In genomic region chr9:98251554-98251953, GRCh38 we compare ENCODE assay signal across 14 cellular contexts. TPM values are rescaled to one million over a fixed set of nuclear protein-coding genes. Genes with fewer than 3 reads are reported as not detected.
A peak's percentile ranks its signal among the peaks of the same experiment; 100 is the strongest.
DNase-seq lines count a peak whose midpoint lies in the region; ATAC-seq, FAIRE-seq and TF ChIP-seq lines count a peak whose summit lies in the region.
"Had no signal": no experiment of that assay in that cellular context is flagged by ENCODE, and none has a peak within 500 bp of the region (broad histone marks: within the 10 kb centered on the region; RNA-seq: fewer than 3 reads in every experiment).

No MANE protein-coding gene starts in this region.

- no peaks in the 10 kb centered on the region for H3K9me3 ChIP-seq in K562 (replicated peaks; ENCODE audit: control insufficient read depth, insufficient read depth, low read depth, low read length)
- H3K9me3 ChIP-seq in gastrocnemius medialis = no peaks in the 10 kb centered on the region
- H3K9me3 ChIP-seq: BLaER1 had no signal

- H3K36me3 ChIP-seq in K562 (ENCODE audit: control insufficient read depth, insufficient read depth, low read length) (peaks cover 22% of the 10 kb centered on the region; the same call in 2 of the 3 replicates), gastrocnemius medialis (no peaks in the 10 kb centered on the region)
- H3K36me3 ChIP-seq: BLaER1 had no signal

- no peak for TF ChIP-seq POLR2A in K562 (conservative IDR thresholded peaks at IDR 0.05)
- no peak for TF ChIP-seq POLR2A in gastrocnemius medialis (IDR thresholded peaks at IDR 0.05)

- TF ChIP-seq RAD21 in K562 (CRISPR knock-in tag; conservative IDR thresholded peaks at IDR 0.05 in 1 of 2, IDR thresholded peaks at IDR 0.05 in 1 of 2) = no peak

- CTCF ChIA-PET in K562 (lab: Yijun Ruan, JAX; ENCODE audit: low intra/inter-chr PET ratio) = no interaction called here

- H3K4me3 ChIP-seq in K562 = no peak overlapping the region
- H3K4me3 ChIP-seq in gastrocnemius medialis = no peak overlapping the region
- H3K4me3 ChIP-seq: BLaER1 had no signal

- H3K27me3 ChIP-seq in K562 (ENCODE audit: control insufficient read depth in 2 of 2, insufficient read depth in 2 of 2, low read length in 2 of 2) = no peaks in the 10 kb centered on the region
- H3K27me3 ChIP-seq in gastrocnemius medialis = no peaks in the 10 kb centered on the region
- H3K27me3 ChIP-seq: BLaER1 had no signal

- no peak overlapping the region for H2AFZ ChIP-seq in K562 (ENCODE audit: low read depth, low read length)

- no peak for TF ChIP-seq CTCF in K562 (IDR thresholded peaks at IDR 0.05 in 2 of 3, conservative IDR thresholded peaks at IDR 0.05 in 1 of 3; ENCODE audit: insufficient read depth in 2 of 3, low read depth in 1 of 3, low read length in 3 of 3)
- TF ChIP-seq CTCF in gastrocnemius medialis (IDR thresholded peaks at IDR 0.05 in 4 of 5, conservative IDR thresholded peaks at IDR 0.05 in 1 of 5) = no peak

- in situ Hi-C loops in K562 (cut with MboI) (loop anchor here (25.0 kb wide), 1 partner anchor 339 kb away; the partner anchor contains the start of gene TRMO), gastrocnemius medialis (cut with MboI; ENCODE audit: low sequenced_read_pairs in 4 of 4) (loop anchor here (10.0 to 25.0 kb wide), 4 partner anchors 189 to 547 kb away; partner anchors contain the start of genes TRMO (in 2 of the 4) and NANS (in 1 of the 4))

- H3K9ac ChIP-seq in K562 (ENCODE audit: insufficient read depth in 1 of 2, low read depth in 2 of 2, low read length in 2 of 2) = peak overlapping the region in 1 of 2 experiments; percentile 60; a peak in 1 of 4 replicates
- H3K9ac ChIP-seq: BLaER1 had no signal

- BruUV-seq in K562 (replicated peaks; lab: Mats Ljungman, UMichigan) = no TSS peak

- H3K4me1 ChIP-seq in K562 (replicated peaks in 1 of 2; ENCODE audit: control insufficient read depth in 2 of 2, insufficient read depth in 2 of 2, low read length in 2 of 2) = peaks cover 50 to 59% of the 10 kb centered on the region in 2 experiments
- H3K4me1 ChIP-seq in gastrocnemius medialis = peaks cover 12 to 14% of the 10 kb centered on the region in 2 donors

- peaks cover 19% of the 10 kb centered on the region for H3K79me2 ChIP-seq in K562 (ENCODE audit: control insufficient read depth, insufficient read depth, low read length)

- H3K4me2 ChIP-seq in K562 (ENCODE audit: insufficient read depth, low read length) = no peak overlapping the region
- H3K4me2 ChIP-seq: BLaER1 had no signal

- H3K9me1 ChIP-seq in K562 (ENCODE audit: control insufficient read depth, insufficient read depth, low read length) = no peaks in the 10 kb centered on the region

- H3K27ac ChIP-seq in K562 (ENCODE audit: extremely low read depth, low read depth, low read length) (no peak overlapping the region), gastrocnemius medialis (no peak overlapping the region)
- H3K27ac ChIP-seq: BLaER1 had no signal

- TF ChIP-seq EP300 in K562 (IDR thresholded peaks at IDR 0.05; ENCODE audit: low read length) = no peak

- no peak for FAIRE-seq in K562 (lab: Jason Lieb, UNC)
- FAIRE-seq: GM19239 had no signal

- peak; percentile 70 for DNase-seq in AG08395 (ENCODE audit: low spot score)
- peak; percentile 93 for DNase-seq in HT1080 (ENCODE audit: low read depth)
- DNase-seq in K562 (ENCODE audit: extremely low read depth in 1 of 4, low spot score in 3 of 4) = no peak
- peak; percentile 60 for DNase-seq in kidney glomerular epithelial cell (lab: John Stamatoyannopoulos, UW)
- no peak for DNase-seq in occipital lobe (lab: John Stamatoyannopoulos, UW)
- DNase-seq in activated T-cell treated with anti-CD3 and anti-CD28 coated beads, Interleukin-2, amount 50 U/mL, for 1 hour = no peak
- DNase-seq in gastrocnemius medialis = no peak
- DNase-seq: activated naive CD4-positive, alpha-beta T cell treated with anti-CD3 and anti-CD28 coated beads for 36 hours; effector memory CD8-positive, alpha-beta T cell; left colon; NCI-H2107 had no signal

- no peak for ATAC-seq in K562
- ATAC-seq in GM18907 (IDR thresholded peaks at IDR 0.05; ENCODE audit: unreplicated experiment) = no peak
- ATAC-seq in gastrocnemius medialis = no peak
- ATAC-seq: effector memory CD8-positive, alpha-beta T cell; left colon had no signal

- intact Hi-C loops in K562 (cut with micrococcal nuclease) = no loop called here
- intact Hi-C loops in gastrocnemius medialis (cut with DNase I; ENCODE audit: low total_unique reads) = no loop called here

- POLR2A ChIA-PET in K562 (lab: Yijun Ruan, JAX) = no interaction called here

- 77% methylated on average over 9 of the region's 9 CpGs for WGBS in K562 (ENCODE audit: insufficient coverage, low coverage, missing lambda C conversion rate)

- no peaks in the 10 kb centered on the region for H4K20me1 ChIP-seq in K562 (replicated peaks; ENCODE audit: control insufficient read depth, insufficient read depth, low read length)
- H4K20me1 ChIP-seq: BLaER1 had no signal

TF ChIP-seq in K562, 482 proteins besides CTCF, POLR2A, EP300 and RAD21:
- TF ChIP-seq RBM25 (IDR thresholded peaks at IDR 0.05; ENCODE audit: low read depth, low read length, severe bottlenecking) = no peak
- no peak for TF ChIP-seq RFX1 (IDR thresholded peaks at IDR 0.05)
- 0 out of 2 replicates have a peak, but pooled peaks have one; percentile 14 for TF ChIP-seq NFIC (IDR thresholded peaks at IDR 0.05)
TF ChIP-seq in K562: peak in this region for 1.

RNA-seq across cellular contexts. Expression of gene TBC1D2, which starts 3.9 kb away (rescaled TPM):
- total RNA-seq in HT1080 (2014; rRNA removed; shearing (Covaris generic)) = 36.6 and 36.9 TPM in 2 replicates
- polyA plus RNA-seq in HT1080 (2015; cell fraction: cytosol; rRNA removed) = 42.6 and 45.1 TPM in 2 replicates
- 97.8 and 105 TPM in 2 replicates for polyA plus RNA-seq in HT1080 (2015; cell fraction: nucleus; rRNA removed)
- 7.6 and 15.3 TPM in 2 replicates for total RNA-seq in K562 (2011; cell fraction: chromatin; rRNA removed; ENCODE audit: low replicate concordance)
- 9.9 and 12.0 TPM in 2 replicates for total RNA-seq in K562 (2011; cell fraction: nucleolus; rRNA removed)
- total RNA-seq in K562 (2011; cell fraction: nucleoplasm; rRNA removed) = 6.6 and 7.3 TPM in 2 replicates
- total RNA-seq in K562 (2014; rRNA removed) (5.3 and 6.1 TPM in 2 replicates), K562 (2014; rRNA removed; fragmentation: Illumina TruSeq; extraction: Trizol) (1.4 and 1.8 TPM in 2 replicates), K562 (2015; rRNA removed; fragmentation: Illumina TruSeq; extraction: Trizol) (3.2 and 3.8 TPM in 2 replicates), K562 (2021) (6.1 and 7.0 TPM in 2 replicates), occipital lobe (1.9 TPM), gastrocnemius medialis (1 to 10 TPM in 2 of 4 donors, under 1 TPM in 2; 0.66 to 2.9 (median 1.6) TPM)
- polyA plus RNA-seq in K562 (2011; rRNA removed) (2.5 and 3.5 TPM in 2 replicates), K562 (2014; fragmentation: Illumina TruSeq; extraction: Trizol) (2.2 and 3.9 TPM in 2 replicates), K562 (2014; fragmentation: Nextera tagmentation; extraction: Ambion mirVana) (under 1 TPM; 0.10 to 0.21 TPM), K562 (2014; rRNA removed) (5.2 and 5.4 TPM in 2 replicates)
- 2.7 and 8.4 TPM in 2 replicates for polyA plus RNA-seq in K562 (2011; cell fraction: cytosol; rRNA removed)
- 5.7 and 10.1 TPM in 2 replicates for polyA plus RNA-seq in K562 (2011; cell fraction: nucleus; rRNA removed)
- 4.8 and 7.1 TPM in 2 replicates for polyA plus RNA-seq in K562 (2012)
- polyA minus RNA-seq in K562 (2011; rRNA and poly(A)+ RNA removed) = 2.8 and 4.0 TPM in 2 replicates
- polyA minus RNA-seq in K562 (2011; cell fraction: cytosol; rRNA and poly(A)+ RNA removed) = 4.3 and 4.5 TPM in 2 replicates
- polyA minus RNA-seq in K562 (2011; cell fraction: nucleus; rRNA and poly(A)+ RNA removed) = 4.8 and 5.6 TPM in 2 replicates

RNA-seq across cellular contexts. Expression of gene CORO2A, which starts 59.1 kb away (rescaled TPM):
- total RNA-seq in HT1080 (2014; rRNA removed; shearing (Covaris generic)) = 9.2 and 12.5 TPM in 2 replicates
- polyA plus RNA-seq in HT1080 (2015; cell fraction: cytosol; rRNA removed) = 7.1 and 7.9 TPM in 2 replicates
- 4.6 and 4.9 TPM in 2 replicates for polyA plus RNA-seq in HT1080 (2015; cell fraction: nucleus; rRNA removed)
- total RNA-seq in K562 (2011; cell fraction: chromatin; rRNA removed; ENCODE audit: low replicate concordance) = 10.6 and 16.2 TPM in 2 replicates
- 11.2 and 12.9 TPM in 2 replicates for total RNA-seq in K562 (2011; cell fraction: nucleolus; rRNA removed)
- total RNA-seq in K562 (2011; cell fraction: nucleoplasm; rRNA removed) = 11.4 and 11.6 TPM in 2 replicates
- 13.4 and 20.8 TPM in 2 replicates for total RNA-seq in K562 (2014; rRNA removed)
- total RNA-seq in K562 (2014; rRNA removed; fragmentation: Illumina TruSeq; extraction: Trizol) = 17.5 and 20.0 TPM in 2 replicates
- total RNA-seq in K562 (2015; rRNA removed; fragmentation: Illumina TruSeq; extraction: Trizol) = 16.3 and 16.5 TPM in 2 replicates
- total RNA-seq in K562 (2021) = 21.1 and 21.3 TPM in 2 replicates
- 13.2 and 18.7 TPM in 2 replicates for polyA plus RNA-seq in K562 (2011; rRNA removed)
- 15.4 and 25.7 TPM in 2 replicates for polyA plus RNA-seq in K562 (2011; cell fraction: cytosol; rRNA removed)
- polyA plus RNA-seq in K562 (2011; cell fraction: nucleus; rRNA removed) = 8.4 and 15.2 TPM in 2 replicates
- 14.3 and 16.8 TPM in 2 replicates for polyA plus RNA-seq in K562 (2012)
- 23.5 and 26.6 TPM in 2 replicates for polyA plus RNA-seq in K562 (2014; fragmentation: Illumina TruSeq; extraction: Trizol)
- 10 to 100 TPM in 1 of 2 experiments, 1 to 10 TPM in 1; 9.5 to 12.2 TPM for polyA plus RNA-seq in K562 (2014; fragmentation: Nextera tagmentation; extraction: Ambion mirVana)
- polyA plus RNA-seq in K562 (2014; rRNA removed) = 18.0 and 20.3 TPM in 2 replicates
- 13.1 and 21.5 TPM in 2 replicates for polyA minus RNA-seq in K562 (2011; rRNA and poly(A)+ RNA removed)
- polyA minus RNA-seq in K562 (2011; cell fraction: cytosol; rRNA and poly(A)+ RNA removed) = 8.4 and 12.5 TPM in 2 replicates
- polyA minus RNA-seq in K562 (2011; cell fraction: nucleus; rRNA and poly(A)+ RNA removed) = 4.7 and 5.2 TPM in 2 replicates
- total RNA-seq in occipital lobe = 5.1 TPM
- total RNA-seq in gastrocnemius medialis = under 1 TPM; 0.05 to 0.42 (median 0.19) TPM

Comparison
In these comparisons a context has a peak if more than half of its experiments do, and no peak if none do; other contexts are left out.
1. DNase-seq: peak in AG08395 (single experiment), HT1080 (single experiment) and kidney glomerular epithelial cell (single experiment); none in K562 (0 of 4), occipital lobe (single experiment), activated T-cell treated with anti-CD3 and anti-CD28 coated beads, Interleukin-2, amount 50 U/mL, for 1 hour (single experiment) and gastrocnemius medialis (0 of 2).